8 cellular contexts compared by ENCODE assay signal in the genomic region with DNA sequence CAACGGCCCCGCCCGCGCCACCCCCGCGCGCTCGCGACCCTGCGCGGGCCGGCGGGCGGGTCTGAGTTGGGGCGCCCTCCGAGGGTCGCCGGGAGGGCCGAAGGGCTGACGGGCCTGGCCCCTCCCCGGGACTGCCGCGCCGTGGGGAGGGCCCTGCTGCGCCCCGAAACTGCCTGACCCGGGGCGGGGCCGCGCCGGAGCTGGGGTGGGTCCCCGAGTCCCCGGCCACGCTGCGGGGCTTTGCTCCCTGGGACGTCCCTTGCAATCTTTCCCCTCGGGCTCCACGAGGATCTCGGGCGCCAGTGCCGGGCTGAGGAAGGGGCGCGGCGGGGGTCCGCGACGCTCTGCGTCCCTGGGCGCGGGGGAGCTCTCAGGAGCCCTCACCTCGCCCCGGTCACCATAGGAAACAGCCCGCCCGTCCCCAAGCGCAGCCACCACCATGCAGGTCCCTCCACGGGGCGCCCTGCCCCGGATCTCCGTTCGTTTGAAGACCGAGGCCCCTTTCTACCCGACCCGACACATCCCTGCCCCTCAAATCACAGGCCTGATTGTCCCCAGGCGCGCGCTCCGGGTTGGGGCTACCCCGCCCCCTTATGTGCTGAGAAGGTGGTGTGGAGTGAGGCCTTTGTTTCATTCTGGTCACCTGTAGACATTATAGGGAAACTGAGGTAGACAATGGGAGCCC. TPM values are rescaled to one million over a fixed set of nuclear protein-coding genes. Genes with fewer than 3 reads are reported as not detected.
DNase-seq lines count a peak whose midpoint lies in the region; ATAC-seq and TF ChIP-seq lines count a peak whose summit lies in the region.

No MANE protein-coding gene starts in this region.

- no peaks in the 10 kb centered on the region for H3K9me3 ChIP-seq in mesodermal cell (ENCODE audit: control insufficient read depth, low read length)
- no peaks in the 10 kb centered on the region for H3K9me3 ChIP-seq in BE2C

- H3K9me3 Mint-ChIP-seq in activated CD4-positive, alpha-beta T cell treated with anti-CD3 and anti-CD28 coated beads, Interleukin-2, amount 10 ng/mL, durations not matched to agents 7 days and 5 days, result no peaks in the 10 kb centered on the region

- no peak for TF ChIP-seq CTCF in BE2C (IDR thresholded peaks at IDR 0.05; ENCODE audit: low read depth, low read length)

- H3K27me3 ChIP-seq in BE2C, result no peaks in the 10 kb centered on the region

- peaks cover 39% of the 10 kb centered on the region for H3K36me3 ChIP-seq in mesodermal cell (ENCODE audit: control insufficient read depth, insufficient read depth, low read length)
- H3K36me3 ChIP-seq in BE2C, result peaks cover 36% of the 10 kb centered on the region

- POLR2A ChIA-PET in activated CD4-positive, alpha-beta T cell treated with anti-CD3 and anti-CD28 coated beads, Interleukin-2, amount 10 ng/mL, durations not matched to agents 7 days and 5 days (lab: Charles Lee), result no interaction called here

- H3K27me3 Mint-ChIP-seq in activated CD4-positive, alpha-beta T cell treated with anti-CD3 and anti-CD28 coated beads, Interleukin-2, amount 10 ng/mL, durations not matched to agents 7 days and 5 days, result no peaks in the 10 kb centered on the region

- H3K27ac ChIP-seq in mesodermal cell (ENCODE audit: low read depth, low read length, severe bottlenecking), result peak overlapping the region; percentile 92

- H3K4me3 ChIP-seq in mesodermal cell (ENCODE audit: extremely low read depth, insufficient read depth, low read length, poor library complexity, severe bottlenecking) (peak overlapping the region; percentile 61), BE2C (ENCODE audit: low read depth, low read length) (no peak overlapping the region)

- WGBS in mesodermal cell (ENCODE audit: insufficient coverage in 2 of 2), 2 experiments, result 0% methylated on average over 31 to 38 of the region's 68 CpGs

- peak overlapping the region; percentile 93 for H3K27ac Mint-ChIP-seq in activated CD4-positive, alpha-beta T cell treated with anti-CD3 and anti-CD28 coated beads, Interleukin-2, amount 10 ng/mL, durations not matched to agents 7 days and 5 days

- peaks cover 47% of the 10 kb centered on the region for H3K36me3 Mint-ChIP-seq in activated CD4-positive, alpha-beta T cell treated with anti-CD3 and anti-CD28 coated beads, Interleukin-2, amount 10 ng/mL, durations not matched to agents 7 days and 5 days (ENCODE audit: low read depth)

- ATAC-seq in stimulated activated naive CD8-positive, alpha-beta T cell treated with anti-CD3 and anti-CD28 coated beads, Interleukin-15, Interleukin-2, amounts not matched to agents 100 U/mL and 50 U/mL, for 24 hours, result peak; percentile 25

- H3K4me1 Mint-ChIP-seq in activated CD4-positive, alpha-beta T cell treated with anti-CD3 and anti-CD28 coated beads, Interleukin-2, amount 10 ng/mL, durations not matched to agents 7 days and 5 days, result peaks cover 36% of the 10 kb centered on the region

- TF ChIP-seq POLR2A in GM19193 (IDR thresholded peaks at IDR 0.05; ENCODE audit: extremely low read depth, insufficient read depth, insufficient read length), result peak; percentile 76

- CTCF ChIA-PET in activated CD4-positive, alpha-beta T cell treated with anti-CD3 and anti-CD28 coated beads, Interleukin-2, amount 10 ng/mL, durations not matched to agents 7 days and 5 days (lab: Charles Lee), result interaction anchor here (0.9 to 1.4 kb wide), 2 partner anchors 28 to 88 kb away, joined by 4 to 6 read pairs; no protein-coding TSS in a partner anchor

- H3K4me1 ChIP-seq in mesodermal cell (ENCODE audit: control insufficient read depth, insufficient read depth, low read length, poor library complexity, severe bottlenecking), result peaks cover 30% of the 10 kb centered on the region
- no peaks in the 10 kb centered on the region for H3K4me1 ChIP-seq in BE2C

- DNase-seq in AG08396 (ENCODE audit: low spot score), result peak; percentile 57
- DNase-seq in NCI-H1694 treated with DMSO at 0.1 percent for 48 hours (lab: John Stamatoyannopoulos, UW), result peak; percentile 59
- peak; percentile 69 for DNase-seq in activated CD4-positive, alpha-beta T cell treated with anti-CD3 and anti-CD28 coated beads, Interleukin-2, amount 10 ng/mL, durations not matched to agents 7 days and 5 days
- DNase-seq in effector CD8-positive, alpha-beta T cell (lab: John Stamatoyannopoulos, UW), result peak; percentile 45
- peak; percentile 81 for DNase-seq in stimulated activated naive CD8-positive, alpha-beta T cell treated with anti-CD3 and anti-CD28 coated beads, Interleukin-15, Interleukin-2, amounts not matched to agents 100 U/mL and 50 U/mL, for 24 hours
- DNase-seq in BE2C, result no peak

- peak overlapping the region; percentile 86 for H3K4me3 Mint-ChIP-seq in activated CD4-positive, alpha-beta T cell treated with anti-CD3 and anti-CD28 coated beads, Interleukin-2, amount 10 ng/mL, durations not matched to agents 7 days and 5 days

RNA-seq across cellular contexts. Expression of a gene that starts 0.5 kb away (rescaled TPM):
- total RNA-seq in activated CD4-positive, alpha-beta T cell treated with anti-CD3 and anti-CD28 coated beads, Interleukin-2, amount 10 ng/mL, durations not matched to agents 7 days and 5 days, result 1,000 to 10,000 TPM; 4,611 to 5,328 TPM
- 2,748 TPM for polyA plus RNA-seq in mesodermal cell (2013, experiment 1 of 2)
- 2,271 TPM for polyA plus RNA-seq in mesodermal cell (2013, experiment 2 of 2)
- 2,263 TPM for polyA plus RNA-seq in BE2C (2012; ENCODE audit: insufficient read depth, insufficient read length, low read depth)

RNA-seq across cellular contexts. Expression of a gene that starts 15.1 kb away (rescaled TPM):
- total RNA-seq in activated CD4-positive, alpha-beta T cell treated with anti-CD3 and anti-CD28 coated beads, Interleukin-2, amount 10 ng/mL, durations not matched to agents 7 days and 5 days, result under 1 TPM; 0.22 to 0.33 TPM
- 0.29 TPM for polyA plus RNA-seq in mesodermal cell (2013, experiment 1 of 2)
- 0.20 TPM for polyA plus RNA-seq in mesodermal cell (2013, experiment 2 of 2)
- 2.4 TPM for polyA plus RNA-seq in BE2C (2012; ENCODE audit: insufficient read depth, insufficient read length, low read depth)

RNA-seq across cellular contexts. Expression of a gene that starts 39.0 kb away (rescaled TPM):
- total RNA-seq in activated CD4-positive, alpha-beta T cell treated with anti-CD3 and anti-CD28 coated beads, Interleukin-2, amount 10 ng/mL, durations not matched to agents 7 days and 5 days, result 10 to 100 TPM; 30.8 to 42.1 TPM
- 19.1 TPM for polyA plus RNA-seq in mesodermal cell (2013, experiment 1 of 2)
- 15.6 TPM for polyA plus RNA-seq in mesodermal cell (2013, experiment 2 of 2)
- 43.0 TPM for polyA plus RNA-seq in BE2C (2012; ENCODE audit: insufficient read depth, insufficient read length, low read depth)
